ENCODE assay signal across 18 cellular contexts in genomic region chr5:60517094-60517694, GRCh38.
"Had no signal": no experiment of that assay in that cellular context is flagged by ENCODE, and none has a peak within 500 bp of the region (broad histone marks: within the 10 kb centered on the region; RNA-seq: fewer than 3 reads in every experiment).

No MANE protein-coding gene starts in this region.

- H3K4me1 ChIP-seq: vagina had no signal

- H3K9me3 Mint-ChIP-seq: activated CD4-positive, alpha-beta memory T cell treated with anti-CD3 and anti-CD28 coated beads for 36 hours had no signal

- H3K36me3 Mint-ChIP-seq: activated CD4-positive, alpha-beta memory T cell treated with anti-CD3 and anti-CD28 coated beads for 36 hours; activated CD8-positive, alpha-beta memory T cell treated with anti-CD3 and anti-CD28 coated beads, Interleukin-2, amount 10 ng/mL, durations not matched to agents 7 days and 5 days; activated naive CD8-positive, alpha-beta T cell; naive thymus-derived CD4-positive, alpha-beta T cell had no signal

- H3K27ac ChIP-seq: ovary had no signal

- H3K4me3 Mint-ChIP-seq: activated CD4-positive, alpha-beta memory T cell treated with anti-CD3 and anti-CD28 coated beads for 36 hours; activated CD4-positive, alpha-beta T cell treated with anti-CD3 and anti-CD28 coated beads for 36 hours; activated CD8-positive, alpha-beta memory T cell treated with anti-CD3 and anti-CD28 coated beads, Interleukin-2, amount 10 ng/mL, durations not matched to agents 7 days and 5 days; activated naive CD8-positive, alpha-beta T cell; dendritic cell treated with granulocyte-macrophage colony-stimulating factor and Interleukin-4, amounts not matched to agents 40 ng/mL and 50 ng/mL, for 4 days; naive thymus-derived CD4-positive, alpha-beta T cell had no signal

- ATAC-seq: activated CD4-positive, alpha-beta T cell treated with anti-CD3 and anti-CD28 coated beads for 36 hours; activated CD8-positive, alpha-beta memory T cell treated with anti-CD3 and anti-CD28 coated beads, Interleukin-2, amount 10 ng/mL, durations not matched to agents 7 days and 5 days; left lobe of liver; naive thymus-derived CD4-positive, alpha-beta T cell; sciatic nerve had no signal

- FAIRE-seq: islet of Langerhans, TTC549 had no signal

- H3K36me3 ChIP-seq: ovary, transverse colon, vagina had no signal

- H3K27me3 ChIP-seq: ovary, transverse colon, vagina had no signal

- H3K9me3 ChIP-seq: ovary, transverse colon, vagina had no signal

- DNase-seq: activated CD4-positive, alpha-beta memory T cell treated with anti-CD3 and anti-CD28 coated beads for 36 hours; activated CD4-positive, alpha-beta T cell treated with anti-CD3 and anti-CD28 coated beads for 36 hours; activated CD8-positive, alpha-beta memory T cell treated with anti-CD3 and anti-CD28 coated beads, Interleukin-2, amount 10 ng/mL, durations not matched to agents 7 days and 5 days; amniotic stem cell; effector CD8-positive, alpha-beta T cell; hippocampal formation; naive thymus-derived CD4-positive, alpha-beta T cell; ovary; stimulated activated CD4-positive, alpha-beta T cell treated with anti-CD3 and anti-CD28 coated beads, Interleukin-4, amount 100 ng/mL, for 24 hours; stimulated activated naive CD4-positive, alpha-beta T cell; transverse colon had no signal

- H3K4me3 ChIP-seq: ovary, transverse colon, vagina had no signal

- H3K27ac Mint-ChIP-seq: activated CD4-positive, alpha-beta memory T cell treated with anti-CD3 and anti-CD28 coated beads for 36 hours; activated CD4-positive, alpha-beta T cell treated with anti-CD3 and anti-CD28 coated beads for 36 hours; activated CD8-positive, alpha-beta memory T cell treated with anti-CD3 and anti-CD28 coated beads, Interleukin-2, amount 10 ng/mL, durations not matched to agents 7 days and 5 days; activated naive CD8-positive, alpha-beta T cell; dendritic cell treated with granulocyte-macrophage colony-stimulating factor and Interleukin-4, amounts not matched to agents 40 ng/mL and 50 ng/mL, for 4 days; naive thymus-derived CD4-positive, alpha-beta T cell had no signal
